In the genomic region with DNA sequence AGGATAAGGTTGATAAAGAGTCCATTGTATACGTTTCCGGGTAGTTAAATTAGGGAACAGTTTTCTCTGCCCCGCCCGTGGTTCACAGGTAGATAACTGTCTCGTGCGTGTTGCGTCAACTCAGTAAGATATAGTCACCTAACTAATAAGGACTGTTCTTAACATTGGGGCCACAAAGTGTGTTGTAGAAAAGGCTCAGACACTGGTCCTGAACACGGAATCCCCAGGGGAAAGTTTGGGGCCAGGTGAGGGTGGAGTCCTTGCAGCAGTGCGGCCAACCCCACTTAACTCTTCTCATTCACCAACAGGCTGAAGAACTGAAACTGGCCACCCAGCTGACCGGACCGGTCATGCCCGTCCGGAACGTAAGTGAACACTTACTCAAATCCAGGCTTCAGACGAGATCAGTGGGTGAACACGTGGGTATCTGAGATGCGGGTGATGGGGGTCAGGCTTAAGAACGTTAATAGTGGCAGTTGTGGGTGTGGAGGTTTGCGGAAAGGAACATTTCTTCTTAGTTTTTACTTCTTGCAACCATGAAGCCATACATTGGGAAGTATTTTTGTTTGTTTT, we compare ENCODE assay signal across 8 cellular contexts. TPM values are rescaled to one million over a fixed set of nuclear protein-coding genes. Genes with fewer than 3 reads are reported as not detected.
A peak's percentile ranks its signal among the peaks of the same experiment; 100 is the strongest.
DNase-seq lines count a peak whose midpoint lies in the region; ATAC-seq and TF ChIP-seq lines count a peak whose summit lies in the region.
"Had no signal": no experiment of that assay in that cellular context is flagged by ENCODE, and none has a peak within 500 bp of the region (broad histone marks: within the 10 kb centered on the region; RNA-seq: fewer than 3 reads in every experiment).

No MANE protein-coding gene starts in this region.

- no peak for TF ChIP-seq RAD21 in HCT116 (IDR thresholded peaks at IDR 0.05; ENCODE audit: low read depth)

- POLR2A ChIA-PET in HCT116 (lab: Charles Lee) = interaction anchor here (0.9 to 1.5 kb wide), 2 partner anchors 138 to 469 kb away, joined by 3 read pairs; a partner anchor contains a TSS

- CTCF ChIA-PET in HCT116 (lab: Charles Lee) = no interaction called here

- TF ChIP-seq EP300 in esophagus muscularis mucosa (IDR thresholded peaks at IDR 0.05) (no peak), sigmoid colon (IDR thresholded peaks at IDR 0.05) (no peak)

- BruUV-seq in HCT116 (replicated peaks; lab: Mats Ljungman, UMichigan) = TSS peak; percentile 53

- H4K20me1 ChIP-seq in HCT116 (ENCODE audit: insufficient read depth) = peaks cover 42% of the 10 kb centered on the region; the same call in 1 of the 2 replicates

- no peak for DNase-seq in HCT116 (ENCODE audit: low read depth, low spot score)
- no peak for DNase-seq in SJSA1 (ENCODE audit: low read depth in 1 of 2, low spot score in 2 of 2)
- DNase-seq in esophagus muscularis mucosa (ENCODE audit: extremely low spot score) = no peak
- DNase-seq in sigmoid colon = no peak
- no peak for DNase-seq in mucosa of gallbladder (ENCODE audit: low spot score)
- DNase-seq: NCI-H1436 treated with DMSO at 0.1 percent for 48 hours had no signal

- intact Hi-C loops in HCT116 (cut with micrococcal nuclease) = loop anchor here (10.0 kb wide), 1 partner anchor 747 kb away; a partner anchor contains a TSS
- intact Hi-C loops in esophagus muscularis mucosa (cut with DNase I) = loop anchor here (5.0 kb wide), 1 partner anchor 235 kb away; no protein-coding TSS in a partner anchor
- intact Hi-C loops in sigmoid colon (cut with DNase I) = loop anchor here (5.0 kb wide), 1 partner anchor 70 kb away; a partner anchor contains a TSS

- H3K27ac ChIP-seq in HCT116 (ENCODE audit: low read depth, low read length) (peak overlapping the region; percentile 96), SJSA1 (no peak overlapping the region), esophagus muscularis mucosa (replicated peaks in 1 of 4) (peak overlapping the region in 2 of 4 donors; percentile 94 to 99), sigmoid colon (peak overlapping the region in 3 of 4 donors; percentile 97 to 99 (median 99))

- H3K4me3 ChIP-seq in HCT116 (replicated peaks in 1 of 2; ENCODE audit: low read depth in 1 of 2, low read length in 2 of 2) = peak overlapping the region; percentile 83 to 89
- H3K4me3 ChIP-seq in SJSA1 = peak overlapping the region; percentile 90
- H3K4me3 ChIP-seq in esophagus muscularis mucosa = peak overlapping the region; percentile 75 to 98 (median 82)
- peak overlapping the region in 2 of 4 donors; percentile 75 to 88 for H3K4me3 ChIP-seq in sigmoid colon

- RAD21 ChIA-PET in HCT116 (lab: Charles Lee; ENCODE audit: low non-redundant PET in 1 of 2, low total read pairs in 2 of 2, uncharacterized antibody in 2 of 2, unreplicated experiment in 2 of 2) = no interaction called here

- H3K79me2 ChIP-seq in HCT116 (ENCODE audit: insufficient read depth, low read length) = peaks cover 50% of the 10 kb centered on the region

- H3K9me2 ChIP-seq in HCT116 (ENCODE audit: insufficient read depth) = no peaks in the 10 kb centered on the region

- H3K9me3 ChIP-seq in HCT116 (ENCODE audit: control insufficient read depth in 1 of 2, insufficient read depth in 1 of 2, low read depth in 1 of 2, low read length in 2 of 2) (no peaks in the 10 kb centered on the region), SJSA1 (replicated peaks) (no peaks in the 10 kb centered on the region), esophagus muscularis mucosa (no peaks in the 10 kb centered on the region), sigmoid colon (no peaks in the 10 kb centered on the region)

- peak overlapping the region; percentile 84 for H3K4me2 ChIP-seq in HCT116 (ENCODE audit: low read length)

- H2AFZ ChIP-seq in HCT116 (ENCODE audit: low read depth, low read length, poor library complexity, severe bottlenecking) = no peak overlapping the region

- TF ChIP-seq POLR2A in HCT116 (IDR thresholded peaks at IDR 0.05; ENCODE audit: borderline replicate concordance, extremely low read depth, insufficient read depth, insufficient read length) (no peak), esophagus muscularis mucosa (IDR thresholded peaks at IDR 0.05; ENCODE audit: low read depth) (no peak), sigmoid colon (IDR thresholded peaks at IDR 0.05) (no peak)

- H3K27me3 ChIP-seq in HCT116 (ENCODE audit: insufficient read depth, low read length) (no peaks in the 10 kb centered on the region), SJSA1 (replicated peaks) (no peaks in the 10 kb centered on the region), esophagus muscularis mucosa (peaks cover 0 to 4% (median 0%) of the 10 kb centered on the region in 4 donors), sigmoid colon (no peaks in the 10 kb centered on the region)

- H3K4me1 ChIP-seq in HCT116 (ENCODE audit: control insufficient read depth in 1 of 2, insufficient read depth in 2 of 2, low read length in 2 of 2) (peaks cover 58 to 78% of the 10 kb centered on the region in 2 experiments), SJSA1 (replicated peaks) (peaks cover 44% of the 10 kb centered on the region), esophagus muscularis mucosa (peaks cover 51 to 82% (median 72%) of the 10 kb centered on the region in 4 donors), sigmoid colon (peaks cover 0 to 53% (median 41%) of the 10 kb centered on the region in 4 donors)

- no peak for TF ChIP-seq CTCF in HCT116 (IDR thresholded peaks at IDR 0.05 in 2 of 3, conservative IDR thresholded peaks at IDR 0.05 in 1 of 3; ENCODE audit: borderline replicate concordance in 1 of 3, insufficient read depth in 1 of 3, low read depth in 2 of 3, low read length in 2 of 3)
- no peak for TF ChIP-seq CTCF in esophagus muscularis mucosa (IDR thresholded peaks at IDR 0.05)
- no peak for TF ChIP-seq CTCF in sigmoid colon (IDR thresholded peaks at IDR 0.05)

- ATAC-seq in HCT116 = no peak
- no peak for ATAC-seq in HG02623 (IDR thresholded peaks at IDR 0.05; ENCODE audit: unreplicated experiment)
- no peak for ATAC-seq in HG02759 (IDR thresholded peaks at IDR 0.05; ENCODE audit: unreplicated experiment)

- 70% methylated on average over 19 of the region's 19 CpGs for WGBS in esophagus muscularis mucosa
- WGBS in sigmoid colon, 2 donors = 18 to 53% methylated on average over 19 of the region's 19 CpGs

- peak overlapping the region; percentile 96 for H3K9ac ChIP-seq in HCT116 (ENCODE audit: low read length)

- H3K36me3 ChIP-seq in HCT116 (ENCODE audit: control insufficient read depth in 1 of 2, insufficient read depth in 2 of 2, low read length in 2 of 2) (peaks cover 23 to 34% of the 10 kb centered on the region in 2 experiments), SJSA1 (peaks cover 60% of the 10 kb centered on the region), esophagus muscularis mucosa (peaks cover 21 to 45% (median 44%) of the 10 kb centered on the region in 4 donors), sigmoid colon (peaks cover 16 to 42% (median 28%) of the 10 kb centered on the region in 4 donors)

TF ChIP-seq in HCT116, 20 proteins besides CTCF, POLR2A, EP300 and RAD21:
- TF ChIP-seq POLR2AphosphoS5 (IDR thresholded peaks at IDR 0.05; ENCODE audit: low read depth, low read length) (peak; percentile 42), FOSL1 (IDR thresholded peaks at IDR 0.05; ENCODE audit: low read depth) (no peak)

RNA-seq across cellular contexts. Expression of a gene that starts 1.6 kb away (rescaled TPM):
- total RNA-seq in HCT116 (2021; ENCODE audit: unreplicated experiment) = 4,404 TPM
- polyA plus RNA-seq in HCT116 (2012) = 9,099 and 10,215 TPM in 2 replicates
- 2,780 and 5,802 TPM in 2 replicates for total RNA-seq in SJSA1 (2014; rRNA removed; shearing (Covaris generic))
- 1,000 to 10,000 TPM; 4,039 to 6,804 (median 5,312) TPM for total RNA-seq in esophagus muscularis mucosa
- over 10,000 TPM in 1 of 4 donors, 1,000 to 10,000 TPM in 3; 7,351 to 19,173 (median 8,010) TPM for total RNA-seq in sigmoid colon
- 1,000 to 10,000 TPM; 3,641 to 7,574 (median 7,371) TPM for polyA plus RNA-seq in sigmoid colon
- 1,696 TPM for total RNA-seq in mucosa of gallbladder

RNA-seq across cellular contexts. Expression of a gene that starts 13.4 kb away (rescaled TPM):
- 201 TPM for total RNA-seq in HCT116 (2021; ENCODE audit: unreplicated experiment)
- 136 and 148 TPM in 2 replicates for polyA plus RNA-seq in HCT116 (2012)
- total RNA-seq in SJSA1 (2014; rRNA removed; shearing (Covaris generic)) = 0.84 TPM in 1 of 2 replicates, not detected in the other
- 1 to 10 TPM in 2 of 4 donors, under 1 TPM in 1, not detected in 1; 0.83 to 1.7 (median 1.4) TPM for total RNA-seq in esophagus muscularis mucosa
- under 1 TPM in 2 of 4 donors, not detected in 2; 0.41 to 0.71 TPM for total RNA-seq in sigmoid colon
- 1 to 10 TPM in 1 of 3 donors, not detected in 2; 3.3 TPM for polyA plus RNA-seq in sigmoid colon
- 3.6 TPM for total RNA-seq in mucosa of gallbladder

RNA-seq across cellular contexts. Expression of a gene that starts 51.3 kb away (rescaled TPM):
- total RNA-seq in HCT116 (2021; ENCODE audit: unreplicated experiment) = 1.1 TPM
- polyA plus RNA-seq in HCT116 (2012) = 0.73 and 1.1 TPM in 2 replicates
- total RNA-seq in SJSA1 (2014; rRNA removed; shearing (Covaris generic)) = 6.2 and 10.7 TPM in 2 replicates
- total RNA-seq in esophagus muscularis mucosa = under 1 TPM in 1 of 4 donors, not detected in 3; 0.99 TPM
- total RNA-seq in sigmoid colon = not detected
- polyA plus RNA-seq in sigmoid colon = 1 to 10 TPM in 1 of 3 donors, under 1 TPM in 1, not detected in 1; 0.92 to 1.2 TPM
- total RNA-seq in mucosa of gallbladder = 2.5 TPM

RNA-seq across cellular contexts. Expression of a gene that starts 53.9 kb away (rescaled TPM):
- 116 TPM for total RNA-seq in HCT116 (2021; ENCODE audit: unreplicated experiment)
- 79.4 and 81.2 TPM in 2 replicates for polyA plus RNA-seq in HCT116 (2012)
- 131 and 144 TPM in 2 replicates for total RNA-seq in SJSA1 (2014; rRNA removed; shearing (Covaris generic))
- 10 to 100 TPM; 58.8 to 94.3 (median 83.3) TPM for total RNA-seq in esophagus muscularis mucosa
- 100 to 1,000 TPM in 2 of 4 donors, 10 to 100 TPM in 2; 69.4 to 211 (median 113) TPM for total RNA-seq in sigmoid colon
- 100 to 1,000 TPM in 1 of 3 donors, 10 to 100 TPM in 2; 27.7 to 110 (median 33.6) TPM for polyA plus RNA-seq in sigmoid colon
- 106 TPM for total RNA-seq in mucosa of gallbladder

Comparison
In these comparisons a context has a peak if more than half of its experiments do, and no peak if none do; other contexts are left out.
1. RNA of a gene that starts 13.4 kb away (total RNA-seq): 201 TPM in HCT116 (single experiment); 3.6 TPM in mucosa of gallbladder (single experiment), 0.83 to 1.7 TPM in esophagus muscularis mucosa, 0.84 TPM in SJSA1 and 0.41 to 0.71 TPM in sigmoid colon; every median in the first group is over 10 times any median in the second.